Comparison of ENCODE assay signal across 10 cellular contexts in the genomic region with DNA sequence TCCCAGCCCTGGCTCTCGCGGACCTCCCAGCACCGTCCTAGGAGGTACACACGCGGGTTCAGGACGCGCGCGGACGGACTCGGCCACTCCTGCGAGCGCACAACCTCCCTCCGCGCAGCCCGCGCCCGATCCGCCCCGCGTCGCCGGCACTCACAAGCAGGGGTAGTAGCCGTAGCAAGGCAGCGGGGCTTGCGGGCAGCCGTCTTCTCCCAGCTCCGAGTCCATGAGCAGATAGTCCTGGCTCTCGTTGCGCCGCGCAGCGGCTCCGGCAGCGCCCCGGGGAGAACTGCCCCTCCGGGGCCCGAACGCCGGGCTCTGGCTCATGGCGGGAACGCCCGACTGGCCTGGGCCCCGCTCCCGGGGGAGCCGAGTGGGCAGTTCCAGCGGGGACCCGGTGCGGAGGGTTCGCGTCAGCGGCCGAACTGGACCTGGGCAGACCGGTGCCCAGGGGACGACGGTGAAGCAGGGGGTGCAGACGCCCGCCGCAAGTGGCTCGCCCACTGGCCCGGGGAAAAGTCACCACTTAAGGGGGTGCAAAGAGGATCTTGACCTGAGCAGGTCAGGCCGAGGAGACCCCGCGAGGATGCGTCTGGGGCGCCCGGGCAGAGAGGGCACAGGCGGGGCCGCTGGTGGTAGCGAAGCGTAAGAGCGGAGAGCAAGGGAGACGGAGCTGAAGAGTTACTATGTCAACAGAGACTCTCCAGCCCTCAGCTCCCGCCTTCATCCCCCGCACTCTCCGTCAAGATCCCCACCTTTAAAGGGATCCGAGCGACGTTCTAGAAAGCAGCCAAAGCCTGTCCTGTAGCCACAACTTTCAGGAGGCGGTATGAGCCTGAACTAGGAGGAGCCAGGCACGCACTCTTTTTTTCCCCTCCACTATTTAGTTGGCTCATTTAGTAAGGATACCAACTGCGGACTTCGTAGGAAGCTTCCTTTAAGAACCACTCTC. TPM values are rescaled to one million over a fixed set of nuclear protein-coding genes. Genes with fewer than 3 reads are reported as not detected.
A peak's percentile ranks its signal among the peaks of the same experiment; 100 is the strongest.
DNase-seq lines count a peak whose midpoint lies in the region; ATAC-seq, FAIRE-seq and TF ChIP-seq lines count a peak whose summit lies in the region.
"Had no signal": no experiment of that assay in that cellular context is flagged by ENCODE, and none has a peak within 500 bp of the region (broad histone marks: within the 10 kb centered on the region; RNA-seq: fewer than 3 reads in every experiment).

A gene (minus strand): TSS at position 828 of the 949 bp plus-strand sequence. CDS start 504 bp downstream, at position 324.

- H3K4me1 Mint-ChIP-seq in activated CD8-positive, alpha-beta memory T cell treated with anti-CD3 and anti-CD28 coated beads, Interleukin-2, amount 10 ng/mL, durations not matched to agents 7 days and 5 days: no peaks in the 10 kb centered on the region

- CTCF ChIA-PET in activated CD8-positive, alpha-beta memory T cell treated with anti-CD3 and anti-CD28 coated beads, Interleukin-2, amount 10 ng/mL, durations not matched to agents 7 days and 5 days (lab: Charles Lee): no interaction called here

- H4K20me1 ChIP-seq in GM23248 (ENCODE audit: insufficient read depth): no peaks in the 10 kb centered on the region

- peaks cover 4% of the 10 kb centered on the region for H3K9me3 Mint-ChIP-seq in activated CD8-positive, alpha-beta memory T cell treated with anti-CD3 and anti-CD28 coated beads, Interleukin-2, amount 10 ng/mL, durations not matched to agents 7 days and 5 days (ENCODE audit: low read depth)

- WGBS in GM23248 (ENCODE audit: low coverage in 1 of 2, low lambda C conversion rate in 2 of 2, missing lambda C conversion rate in 2 of 2), 2 experiments: 2 to 3% methylated on average over 73 to 82 of the region's 83 CpGs

- ATAC-seq in activated CD8-positive, alpha-beta memory T cell treated with anti-CD3 and anti-CD28 coated beads, Interleukin-2, amount 10 ng/mL, durations not matched to agents 7 days and 5 days: no peak

- no peak within 1 kb of the TSS for H3K27ac Mint-ChIP-seq in activated CD8-positive, alpha-beta memory T cell treated with anti-CD3 and anti-CD28 coated beads, Interleukin-2, amount 10 ng/mL, durations not matched to agents 7 days and 5 days

- TF ChIP-seq CTCF in bronchial epithelial cell (IDR thresholded peaks at IDR 0.05; ENCODE audit: insufficient read depth, low read length, severe bottlenecking): peak; percentile 2

- H3K9me2 ChIP-seq in GM23248 (ENCODE audit: insufficient read depth): no peaks in the 10 kb centered on the region

- DNase-seq in GM23248: peak; percentile 31
- DNase-seq in bronchial epithelial cell (ENCODE audit: low read depth): peak; percentile 60
- DNase-seq in inferior parietal cortex (ENCODE audit: extremely low spot score): peak; percentile 4
- no peak for DNase-seq in activated CD8-positive, alpha-beta memory T cell treated with anti-CD3 and anti-CD28 coated beads, Interleukin-2, amount 10 ng/mL, durations not matched to agents 7 days and 5 days
- no peak for DNase-seq in NCI-H82 (lab: John Stamatoyannopoulos, UW)
- no peak for DNase-seq in activated T-cell treated with anti-CD3 and anti-CD28 coated beads, Interleukin-2, amount 50 U/mL, for 1 hour
- DNase-seq in activated CD4-positive, alpha-beta T cell treated with anti-CD3 and anti-CD28 coated beads for 4 hours: no peak
- DNase-seq: activated CD4-positive, CD25-positive, alpha-beta regulatory T cell had no signal

- H3K4me1 ChIP-seq in GM23248 (ENCODE audit: insufficient read depth) (no peaks in the 10 kb centered on the region), skeletal muscle satellite cell (ENCODE audit: control insufficient read depth, insufficient read depth, low read length) (no peaks in the 10 kb centered on the region)

- H3K4me3 ChIP-seq in GM23248 (peak within 1 kb of the TSS; percentile 62), bronchial epithelial cell (ENCODE audit: low read depth, low read length) (peak within 1 kb of the TSS; percentile 62), skeletal muscle satellite cell (ENCODE audit: low read length) (peak within 1 kb of the TSS; percentile 71)

- H3K27me3 Mint-ChIP-seq in activated CD8-positive, alpha-beta memory T cell treated with anti-CD3 and anti-CD28 coated beads, Interleukin-2, amount 10 ng/mL, durations not matched to agents 7 days and 5 days: peaks cover 18% of the 10 kb centered on the region

- H3F3A ChIP-seq in GM23248 (ENCODE audit: insufficient read depth): no peaks in the 10 kb centered on the region

- in situ Hi-C loops in GM23248 (cut with MboI): no loop called here

- H3K4me3 Mint-ChIP-seq in activated CD8-positive, alpha-beta memory T cell treated with anti-CD3 and anti-CD28 coated beads, Interleukin-2, amount 10 ng/mL, durations not matched to agents 7 days and 5 days: no peak within 1 kb of the TSS

- H3K9me3 ChIP-seq in GM23248 (ENCODE audit: low read depth) (no peaks in the 10 kb centered on the region), skeletal muscle satellite cell (replicated peaks; ENCODE audit: low read length) (peaks cover 3% of the 10 kb centered on the region)

- peak within 1 kb of the TSS; percentile 64 for H3K4me2 ChIP-seq in GM23248 (ENCODE audit: unreplicated experiment)
- H3K4me2 ChIP-seq in skeletal muscle satellite cell (ENCODE audit: low read length): peak within 1 kb of the TSS; percentile 77

- H2AFZ ChIP-seq in GM23248: peak within 1 kb of the TSS; percentile 55

- no peaks in the 10 kb centered on the region for H3K36me3 ChIP-seq in GM23248 (ENCODE audit: low read depth)
- no peaks in the 10 kb centered on the region for H3K36me3 ChIP-seq in bronchial epithelial cell (ENCODE audit: control insufficient read depth, insufficient read depth, low read length)
- H3K36me3 ChIP-seq in skeletal muscle satellite cell (ENCODE audit: insufficient read depth, low read length): no peaks in the 10 kb centered on the region

- H3K36me3 Mint-ChIP-seq in activated CD8-positive, alpha-beta memory T cell treated with anti-CD3 and anti-CD28 coated beads, Interleukin-2, amount 10 ng/mL, durations not matched to agents 7 days and 5 days: no peaks in the 10 kb centered on the region

- H3K9ac ChIP-seq in GM23248: no peak within 1 kb of the TSS
- H3K9ac ChIP-seq in skeletal muscle satellite cell (ENCODE audit: low read depth, low read length): peak within 1 kb of the TSS; percentile 65

- H3K79me2 ChIP-seq in GM23248 (ENCODE audit: insufficient read depth): no peaks in the 10 kb centered on the region

- peaks cover 47% of the 10 kb centered on the region for H3K27me3 ChIP-seq in GM23248 (replicated peaks; ENCODE audit: insufficient read depth)
- peaks cover 3% of the 10 kb centered on the region for H3K27me3 ChIP-seq in bronchial epithelial cell (ENCODE audit: control insufficient read depth, insufficient read depth, low read length)
- peaks cover 46% of the 10 kb centered on the region for H3K27me3 ChIP-seq in skeletal muscle satellite cell (ENCODE audit: control insufficient read depth, insufficient read depth, low read length)

- no peak within 1 kb of the TSS for H3K27ac ChIP-seq in GM23248

- FAIRE-seq in bronchial epithelial cell (lab: Jason Lieb, UNC): no peak
- FAIRE-seq: GM18507 had no signal

RNA-seq across cellular contexts. Expression of the gene that starts here (rescaled TPM):
- under 0.01 and 0.11 TPM in 2 replicates for total RNA-seq in GM23248 (2014; rRNA removed; shearing (Covaris generic))
- 0.16 TPM in 1 of 2 replicates, not detected in the other for polyA plus RNA-seq in GM23248 (2016; fragmentation: Nextera tagmentation; extraction: Ambion mirVana)
- total RNA-seq in bronchial epithelial cell: 0.79 and 1.4 TPM in 2 replicates
- total RNA-seq in skeletal muscle satellite cell (2012; rRNA removed): under 0.01 TPM in 1 of 2 replicates, not detected in the other
- not detected for total RNA-seq in activated CD8-positive, alpha-beta memory T cell treated with anti-CD3 and anti-CD28 coated beads, Interleukin-2, amount 10 ng/mL, durations not matched to agents 7 days and 5 days

Comparison
In these comparisons a context has a peak if more than half of its experiments do, and no peak if none do; other contexts are left out.
1. Peak in DNase-seq, H3K4me3 ChIP-seq and H3K4me2 ChIP-seq in GM23248; RNA of the gene not detected or under 1 TPM.
2. DNase-seq: peak in bronchial epithelial cell (single experiment) and inferior parietal cortex (single experiment); none in activated CD8-positive, alpha-beta memory T cell treated with anti-CD3 and anti-CD28 coated beads, Interleukin-2, amount 10 ng/mL, durations not matched to agents 7 days and 5 days (single experiment), NCI-H82 (single experiment), activated T-cell treated with anti-CD3 and anti-CD28 coated beads, Interleukin-2, amount 50 U/mL, for 1 hour (single experiment) and activated CD4-positive, alpha-beta T cell treated with anti-CD3 and anti-CD28 coated beads for 4 hours (0 of 2).
3. Peak in every context shown above with its lines, with median percentiles within 50 percentile points of each other: H3K4me3 ChIP-seq.